Comparison of ENCODE assay signal across 9 cellular contexts in the genomic region with DNA sequence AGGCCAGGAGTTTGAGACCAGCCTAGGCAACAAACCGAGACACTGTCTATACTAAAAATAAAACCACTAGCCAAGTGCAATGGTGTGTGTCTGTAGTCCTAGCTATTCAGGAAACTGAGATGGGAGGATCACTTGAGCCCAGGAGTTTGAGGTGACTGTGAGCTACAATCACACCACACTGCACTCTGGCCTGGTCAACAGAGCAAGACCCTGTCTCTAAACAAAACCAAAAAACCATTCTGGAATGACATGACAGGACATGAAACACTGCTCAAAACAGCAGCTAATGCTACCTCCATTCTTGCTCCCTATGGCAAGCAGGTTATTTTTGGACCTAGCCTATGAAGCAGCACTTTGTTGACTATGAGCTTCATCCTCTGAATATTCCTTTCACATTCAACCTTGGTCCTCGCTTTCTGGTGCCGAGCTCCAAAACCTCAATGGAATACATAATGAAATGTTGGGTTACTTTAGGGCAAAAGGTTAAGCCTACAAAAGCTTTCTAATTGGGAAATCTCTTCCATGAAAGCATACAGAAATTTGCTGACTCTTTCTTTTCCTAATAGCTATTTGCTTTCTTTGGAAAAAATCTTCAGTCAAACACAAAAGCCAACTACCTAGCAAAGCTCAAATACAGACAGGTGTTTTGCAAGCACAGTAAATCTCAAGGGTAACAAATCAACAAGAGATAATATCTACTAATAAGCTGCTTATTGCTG. TPM values are rescaled to one million over a fixed set of nuclear protein-coding genes. Genes with fewer than 3 reads are reported as not detected.
A peak's percentile ranks its signal among the peaks of the same experiment; 100 is the strongest.
DNase-seq lines count a peak whose midpoint lies in the region; ATAC-seq, FAIRE-seq and TF ChIP-seq lines count a peak whose summit lies in the region.
"Had no signal": no experiment of that assay in that cellular context is flagged by ENCODE, and none has a peak within 500 bp of the region (broad histone marks: within the 10 kb centered on the region; RNA-seq: fewer than 3 reads in every experiment).

No MANE protein-coding gene starts in this region.

- H3K36me3 Mint-ChIP-seq in T-helper 17 cell (ENCODE audit: low read depth) (no peaks in the 10 kb centered on the region), memory B cell (peaks cover 8% of the 10 kb centered on the region)

- ATAC-seq in HG03108 (IDR thresholded peaks at IDR 0.05; ENCODE audit: unreplicated experiment) (peak; percentile 51), T-helper 17 cell (no peak), memory B cell (ENCODE audit: low read depth) (no peak), GM18909 (IDR thresholded peaks at IDR 0.05; ENCODE audit: poor library complexity, unreplicated experiment) (no peak), GM18519 (IDR thresholded peaks at IDR 0.05; ENCODE audit: low FRiP score, unreplicated experiment) (no peak), HG02759 (IDR thresholded peaks at IDR 0.05; ENCODE audit: unreplicated experiment) (no peak), GM18511 (IDR thresholded peaks at IDR 0.05; ENCODE audit: unreplicated experiment) (no peak)

- peak; percentile 70 for FAIRE-seq in D721Med (lab: Jason Lieb, UNC)

- no peaks in the 10 kb centered on the region for H3K9me3 Mint-ChIP-seq in memory B cell

- H3K4me3 Mint-ChIP-seq in T-helper 17 cell (no peak overlapping the region), memory B cell (peak overlapping the region; percentile 29)

- no peaks in the 10 kb centered on the region for H3K9me3 ChIP-seq in T-helper 17 cell (ENCODE audit: control insufficient read depth, low read length, poor library complexity, severe bottlenecking)

- DNase-seq in D721Med (ENCODE audit: insufficient read length, low spot score) (no peak), T-helper 17 cell (no peak), memory B cell (ENCODE audit: low spot score in 2 of 2) (no peak)
- DNase-seq: dermis blood vessel endothelial cell had no signal

- peaks cover 43% of the 10 kb centered on the region for H3K4me1 Mint-ChIP-seq in T-helper 17 cell
- H3K4me1 Mint-ChIP-seq in memory B cell, result peaks cover 35% of the 10 kb centered on the region

- H3K27ac Mint-ChIP-seq in T-helper 17 cell, result peak overlapping the region; percentile 70
- H3K27ac Mint-ChIP-seq in memory B cell, result no peak overlapping the region

- H3K27me3 Mint-ChIP-seq in T-helper 17 cell (no peaks in the 10 kb centered on the region), memory B cell (no peaks in the 10 kb centered on the region)

- TF ChIP-seq CTCF in D721Med (IDR thresholded peaks at IDR 0.05; ENCODE audit: insufficient read depth, missing control alignments), result no peak

RNA-seq across cellular contexts. Expression of gene SIK3, which starts 21.1 kb away (rescaled TPM):
- 10 to 100 TPM; 82.7 to 87.5 TPM for total RNA-seq in T-helper 17 cell
